Comparison of ENCODE assay signal across 19 cellular contexts in the genomic region with DNA sequence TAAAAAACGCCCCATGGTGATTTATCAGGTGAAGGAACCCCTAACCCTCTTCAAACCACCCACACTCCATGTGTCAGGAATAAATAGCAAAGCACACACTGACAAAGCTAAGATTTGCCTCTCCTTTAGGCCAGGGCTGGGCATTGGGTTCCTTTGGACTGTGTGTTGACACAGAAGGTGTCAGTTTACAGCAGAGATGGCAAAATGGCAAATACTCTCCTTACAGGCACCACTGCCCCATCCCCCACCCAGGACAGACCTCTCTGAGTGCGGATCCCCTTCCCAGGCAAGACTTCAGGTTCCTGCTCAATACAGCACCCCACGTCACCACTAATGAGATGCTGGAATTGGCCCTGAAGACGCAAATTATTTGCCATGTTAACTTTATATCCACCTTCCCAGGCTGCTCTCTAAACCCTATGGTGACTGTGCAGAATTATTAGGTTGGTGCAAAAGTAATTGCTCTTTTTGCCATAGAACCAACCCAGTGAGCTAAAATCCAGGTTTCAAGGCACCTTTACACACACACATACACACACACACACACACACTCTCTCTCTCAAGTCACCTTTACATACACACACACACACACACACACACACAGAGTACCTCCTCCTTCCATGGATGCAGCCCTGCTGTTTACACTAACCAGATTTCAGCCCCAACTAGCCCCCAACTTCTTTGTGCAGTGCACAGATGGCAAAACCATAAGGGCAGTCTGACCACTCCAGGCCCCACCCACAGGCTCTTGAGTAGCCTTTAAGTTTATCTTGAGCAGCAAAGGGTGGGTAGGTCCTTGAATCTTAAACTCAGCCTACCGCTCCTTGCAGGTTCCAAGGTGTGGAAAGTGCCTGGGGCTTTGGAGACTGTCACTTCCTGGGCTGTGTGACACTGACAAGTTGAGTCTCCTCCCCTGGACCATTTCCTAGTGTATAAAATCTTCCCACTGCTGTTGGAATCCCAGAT. TPM values are rescaled to one million over a fixed set of nuclear protein-coding genes. Genes with fewer than 3 reads are reported as not detected.
DNase-seq lines count a peak whose midpoint lies in the region; ATAC-seq and TF ChIP-seq lines count a peak whose summit lies in the region.
"Had no signal": no experiment of that assay in that cellular context is flagged by ENCODE, and none has a peak within 500 bp of the region (broad histone marks: within the 10 kb centered on the region; RNA-seq: fewer than 3 reads in every experiment).

No MANE protein-coding gene starts in this region.

- no peaks in the 10 kb centered on the region for H3K9me3 Mint-ChIP-seq in nephron progenitor cell
- H3K9me3 Mint-ChIP-seq in stimulated activated naive CD8-positive, alpha-beta T cell treated with anti-CD3 and anti-CD28 coated beads, Interleukin-15, amount 100 ng/mL, for 72 hours = no peaks in the 10 kb centered on the region
- H3K9me3 Mint-ChIP-seq: immature natural killer cell; stimulated activated memory B cell treated with anti-CD40 and anti-IgM and Interleukin-4, amounts not matched to agents 10 μg/mL and 1 μg/mL and 100 μg/mL, for 72 hours had no signal

- H3K27ac ChIP-seq in cardiac muscle cell = peak overlapping the region; percentile 19
- no peak overlapping the region for H3K27ac ChIP-seq in left ventricle myocardium inferior (replicated peaks)
- no peak overlapping the region for H3K27ac ChIP-seq in caudate nucleus (ENCODE audit: low read depth, low read length)
- H3K27ac ChIP-seq: epithelial cell of prostate, KMS-11, RWPE1 had no signal

- no peaks in the 10 kb centered on the region for H3K36me3 Mint-ChIP-seq in nephron progenitor cell (ENCODE audit: low read depth)
- H3K36me3 Mint-ChIP-seq: immature natural killer cell; stimulated activated memory B cell treated with anti-CD40 and anti-IgM and Interleukin-4, amounts not matched to agents 10 μg/mL and 1 μg/mL and 100 μg/mL, for 72 hours had no signal

- no peaks in the 10 kb centered on the region for H3K27me3 ChIP-seq in cardiac muscle cell
- H3K27me3 ChIP-seq in left ventricle myocardium inferior (ENCODE audit: low read depth) = no peaks in the 10 kb centered on the region
- H3K27me3 ChIP-seq in adipocyte (replicated peaks; ENCODE audit: control insufficient read depth, insufficient read depth, low read length) = no peaks in the 10 kb centered on the region

- H3K9me3 ChIP-seq in cardiac muscle cell (ENCODE audit: low read depth) (no peaks in the 10 kb centered on the region), left ventricle myocardium inferior (replicated peaks) (no peaks in the 10 kb centered on the region), adipocyte (ENCODE audit: control insufficient read depth, low read length) (no peaks in the 10 kb centered on the region)

- H3K27ac Mint-ChIP-seq in nephron progenitor cell = peak overlapping the region; percentile 8
- H3K27ac Mint-ChIP-seq in stimulated activated naive CD8-positive, alpha-beta T cell treated with anti-CD3 and anti-CD28 coated beads, Interleukin-15, amount 100 ng/mL, for 72 hours = peak overlapping the region in 1 of 2 donors; percentile 23
- H3K27ac Mint-ChIP-seq: immature natural killer cell; stimulated activated memory B cell treated with anti-CD40 and anti-IgM and Interleukin-4, amounts not matched to agents 10 μg/mL and 1 μg/mL and 100 μg/mL, for 72 hours had no signal

- no peak overlapping the region for H3K9ac ChIP-seq in adipocyte (ENCODE audit: low read length)
- H3K9ac ChIP-seq: KMS-11 had no signal

- ATAC-seq in stimulated activated naive CD8-positive, alpha-beta T cell treated with anti-CD3 and anti-CD28 coated beads, Interleukin-15, amount 100 ng/mL, for 72 hours = no peak
- ATAC-seq: stimulated activated memory B cell treated with anti-CD40 and anti-IgM and Interleukin-4, amounts not matched to agents 10 μg/mL and 1 μg/mL and 100 μg/mL, for 72 hours had no signal

- H3K36me3 ChIP-seq in cardiac muscle cell = no peaks in the 10 kb centered on the region
- H3K36me3 ChIP-seq in left ventricle myocardium inferior = no peaks in the 10 kb centered on the region
- no peaks in the 10 kb centered on the region for H3K36me3 ChIP-seq in adipocyte (ENCODE audit: control insufficient read depth, insufficient read depth, low read length, severe bottlenecking)

- intact Hi-C loops in left ventricle myocardium inferior (cut with micrococcal nuclease) = no loop called here

- peaks cover 17% of the 10 kb centered on the region for H3K4me1 ChIP-seq in cardiac muscle cell (ENCODE audit: low read depth)
- peaks cover 19% of the 10 kb centered on the region for H3K4me1 ChIP-seq in left ventricle myocardium inferior
- peaks cover 14% of the 10 kb centered on the region for H3K4me1 ChIP-seq in adipocyte (ENCODE audit: control insufficient read depth, insufficient read depth, low read length)

- TF ChIP-seq CTCF in cardiac muscle cell (IDR thresholded peaks at IDR 0.05; ENCODE audit: low read depth, low read length) = no peak
- no peak for TF ChIP-seq CTCF in left ventricle myocardium inferior (IDR thresholded peaks at IDR 0.05; ENCODE audit: borderline replicate concordance)
- TF ChIP-seq CTCF in nephron progenitor cell (IDR thresholded peaks at IDR 0.05) = no peak

- H3K4me1 Mint-ChIP-seq in nephron progenitor cell = peaks cover 52% of the 10 kb centered on the region
- peaks cover 16% of the 10 kb centered on the region for H3K4me1 Mint-ChIP-seq in stimulated activated naive CD8-positive, alpha-beta T cell treated with anti-CD3 and anti-CD28 coated beads, Interleukin-15, amount 100 ng/mL, for 72 hours

- no peak overlapping the region for H3K4me3 ChIP-seq in cardiac muscle cell
- H3K4me3 ChIP-seq in left ventricle myocardium inferior = no peak overlapping the region
- H3K4me3 ChIP-seq in adipocyte (ENCODE audit: low read length) = no peak overlapping the region
- H3K4me3 ChIP-seq: smooth muscle cell had no signal

- DNase-seq in cardiac muscle cell (ENCODE audit: low read depth in 1 of 2, low spot score in 1 of 2) (no peak), left ventricle myocardium inferior (no peak), adipocyte (ENCODE audit: low read depth) (peak; percentile 47), nephron progenitor cell (peak; percentile 46), kidney glomerular epithelial cell (lab: John Stamatoyannopoulos, UW) (no peak), caudate nucleus (lab: John Stamatoyannopoulos, UW) (no peak), NCI-H2227 treated with DMSO at 0.1 percent for 48 hours (lab: John Stamatoyannopoulos, UW) (no peak)
- DNase-seq in stimulated activated naive CD8-positive, alpha-beta T cell treated with anti-CD3 and anti-CD28 coated beads, Interleukin-15, amount 100 ng/mL, for 72 hours = no peak
- DNase-seq: activated gamma-delta T cell, aorta, cortex of kidney, immature natural killer cell, midbrain, NCI-H1436 had no signal

- H3K27me3 Mint-ChIP-seq in nephron progenitor cell (ENCODE audit: low read depth, poor library complexity) = peaks cover 18% of the 10 kb centered on the region
- peaks cover 31% of the 10 kb centered on the region for H3K27me3 Mint-ChIP-seq in stimulated activated naive CD8-positive, alpha-beta T cell treated with anti-CD3 and anti-CD28 coated beads, Interleukin-15, amount 100 ng/mL, for 72 hours

- H3K4me3 Mint-ChIP-seq in nephron progenitor cell = peak overlapping the region; percentile 24
- no peak overlapping the region for H3K4me3 Mint-ChIP-seq in stimulated activated naive CD8-positive, alpha-beta T cell treated with anti-CD3 and anti-CD28 coated beads, Interleukin-15, amount 100 ng/mL, for 72 hours
- H3K4me3 Mint-ChIP-seq: immature natural killer cell; stimulated activated memory B cell treated with anti-CD40 and anti-IgM and Interleukin-4, amounts not matched to agents 10 μg/mL and 1 μg/mL and 100 μg/mL, for 72 hours had no signal

RNA-seq across cellular contexts. Expression of a gene that starts 4.0 kb away (rescaled TPM):
- total RNA-seq in cardiac muscle cell = 56.5 and 58.0 TPM in 2 replicates
- 65.4 and 81.5 TPM in 2 replicates for polyA plus RNA-seq in cardiac muscle cell
- total RNA-seq in left ventricle myocardium inferior = 47.5 TPM

Comparison
In these comparisons a context has a peak if more than half of its experiments do, and no peak if none do; other contexts are left out.
1. DNase-seq: peak in adipocyte (single experiment) and nephron progenitor cell (single experiment); none in cardiac muscle cell (0 of 2), left ventricle myocardium inferior (single experiment), kidney glomerular epithelial cell (single experiment), stimulated activated naive CD8-positive, alpha-beta T cell treated with anti-CD3 and anti-CD28 coated beads, Interleukin-15, amount 100 ng/mL, for 72 hours (0 of 2), caudate nucleus (0 of 61) and NCI-H2227 treated with DMSO at 0.1 percent for 48 hours (single experiment).